8 cellular contexts compared by ENCODE assay signal in genomic region chr5:142326480-142326938, GRCh38. TPM values are rescaled to one million over a fixed set of nuclear protein-coding genes. Genes with fewer than 3 reads are reported as not detected.
DNase-seq lines count a peak whose midpoint lies in the region; ATAC-seq and TF ChIP-seq lines count a peak whose summit lies in the region.

No MANE protein-coding gene starts in this region.

- CTCF ChIA-PET in activated B cell treated with CpG ODN at 0.5 μM for 24 hours (lab: Charles Lee) = no interaction called here

- peak overlapping the region; percentile 85 for H3K4me3 Mint-ChIP-seq in activated B cell treated with CpG ODN at 0.5 μM for 24 hours

- H3K9ac ChIP-seq in rectal smooth muscle tissue (ENCODE audit: low read length) = no peak overlapping the region

- H3K4me3 ChIP-seq in GM08714 (ENCODE audit: low read length) = peak overlapping the region; percentile 11; the same call in 1 of the 2 replicates
- no peak overlapping the region for H3K4me3 ChIP-seq in rectal smooth muscle tissue (ENCODE audit: low read length)

- H3K27ac ChIP-seq in foreskin keratinocyte (peak overlapping the region; percentile 62), rectal smooth muscle tissue (ENCODE audit: low read depth, low read length) (peak overlapping the region; percentile 60)

- H3K27me3 ChIP-seq in foreskin keratinocyte (no peaks in the 10 kb centered on the region), rectal smooth muscle tissue (ENCODE audit: control insufficient read depth, insufficient read depth, low read length) (peaks cover 13% of the 10 kb centered on the region)

- H3K36me3 Mint-ChIP-seq in activated B cell treated with CpG ODN at 0.5 μM for 24 hours (ENCODE audit: low read depth) = no peaks in the 10 kb centered on the region

- in situ Hi-C loops in G401 (cut with HindIII; ENCODE audit: low sequenced_read_pairs) = no loop called here

- ATAC-seq in activated B cell treated with CpG ODN at 0.5 μM for 24 hours (ENCODE audit: low read depth) = no peak
- ATAC-seq in foreskin keratinocyte = peak; percentile 0
- no peak for ATAC-seq in GM19351 (IDR thresholded peaks at IDR 0.05; ENCODE audit: unreplicated experiment)

- intact Hi-C loops in activated B cell treated with CpG ODN at 0.5 μM for 24 hours (cut with micrococcal nuclease) = loop anchor here (5.0 to 10.0 kb wide), 2 partner anchors 104 to 218 kb away; no protein-coding TSS in a partner anchor

- H3K4me1 Mint-ChIP-seq in activated B cell treated with CpG ODN at 0.5 μM for 24 hours = peaks cover 31% of the 10 kb centered on the region

- POLR2A ChIA-PET in activated B cell treated with CpG ODN at 0.5 μM for 24 hours (lab: Charles Lee) = interaction anchor here (2.0 kb wide), 1 partner anchor 31 kb away, joined by 5 read pairs; no protein-coding TSS in a partner anchor

- DNase-seq in activated B cell treated with CpG ODN at 0.5 μM for 24 hours = no peak
- DNase-seq in foreskin keratinocyte = peak in 1 of 2 donors; percentile 45
- no peak for DNase-seq in NCI-H2227 treated with DMSO at 0.1 percent for 48 hours (lab: John Stamatoyannopoulos, UW)
- DNase-seq in G401 (ENCODE audit: low spot score) = no peak
- no peak for DNase-seq in NCI-H2196 treated with DMSO at 0.1 percent for 48 hours (lab: John Stamatoyannopoulos, UW; ENCODE audit: unreplicated experiment)

- no peaks in the 10 kb centered on the region for H3K36me3 ChIP-seq in rectal smooth muscle tissue (ENCODE audit: control insufficient read depth, insufficient read depth, low read length)

- peaks cover 28% of the 10 kb centered on the region for H3K4me1 ChIP-seq in foreskin keratinocyte
- peaks cover 3% of the 10 kb centered on the region for H3K4me1 ChIP-seq in rectal smooth muscle tissue (ENCODE audit: control insufficient read depth, insufficient read depth, low read length)

- H3K27me3 Mint-ChIP-seq in activated B cell treated with CpG ODN at 0.5 μM for 24 hours = peaks cover 54% of the 10 kb centered on the region

- H3K9me3 Mint-ChIP-seq in activated B cell treated with CpG ODN at 0.5 μM for 24 hours = no peaks in the 10 kb centered on the region

- TF ChIP-seq CTCF in activated B cell treated with CpG ODN at 0.5 μM for 24 hours (IDR thresholded peaks at IDR 0.05) (no peak), foreskin keratinocyte (conservative IDR thresholded peaks at IDR 0.05) (no peak)

- H3K27ac Mint-ChIP-seq in activated B cell treated with CpG ODN at 0.5 μM for 24 hours = no peak overlapping the region

RNA-seq across cellular contexts. Expression of gene SPRY4, which starts 1.7 kb away (rescaled TPM):
- total RNA-seq in activated B cell treated with CpG ODN at 0.5 μM for 24 hours = not detected in 2 replicates
- 25.6 and 31.6 TPM in 2 replicates for total RNA-seq in foreskin keratinocyte
- 8.3 and 8.9 TPM in 2 replicates for polyA plus RNA-seq in foreskin keratinocyte
- total RNA-seq in G401 (2014; rRNA removed; shearing (Covaris generic)) = 6.5 and 7.9 TPM in 2 replicates
